In the genomic region with DNA sequence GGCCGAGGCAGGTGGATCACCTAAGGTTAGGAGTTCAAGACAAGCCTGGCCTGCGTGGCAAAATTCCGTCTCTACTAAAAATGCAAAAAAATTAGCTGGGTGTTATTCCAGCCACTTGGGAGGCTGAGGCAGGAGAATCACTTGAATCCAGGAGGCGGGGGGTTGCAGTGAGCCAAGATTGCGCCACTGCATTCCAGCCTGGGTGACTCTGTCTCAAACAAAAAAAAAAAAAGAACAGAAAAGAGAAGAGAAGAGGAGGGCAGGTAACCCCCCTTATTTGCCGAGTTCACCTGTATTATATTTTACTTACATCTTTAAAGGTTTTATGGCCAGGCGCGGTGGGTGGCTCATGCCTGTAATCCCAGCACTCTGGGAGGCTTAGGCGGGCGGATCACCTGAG, we compare ENCODE assay signal across 11 cellular contexts.
A peak's percentile ranks its signal among the peaks of the same experiment; 100 is the strongest.
DNase-seq lines count a peak whose midpoint lies in the region; ATAC-seq, FAIRE-seq and TF ChIP-seq lines count a peak whose summit lies in the region.
"Had no signal": no experiment of that assay in that cellular context is flagged by ENCODE, and none has a peak within 500 bp of the region (broad histone marks: within the 10 kb centered on the region; RNA-seq: fewer than 3 reads in every experiment).

No MANE protein-coding gene starts in this region.

- peaks cover 5 to 17% of the 10 kb centered on the region in 2 donors for H3K36me3 Mint-ChIP-seq in activated T-cell treated with anti-CD3 and anti-CD28 coated beads, Interleukin-2, amount 50 U/mL, for 72 hours (ENCODE audit: insufficient read depth in 2 of 2)
- H3K36me3 Mint-ChIP-seq in activated naive CD4-positive, alpha-beta T cell treated with anti-CD3 and anti-CD28 coated beads, Interleukin-2, amount 50 U/mL, for 72 hours = peaks cover 14 to 67% of the 10 kb centered on the region in 2 donors

- H3K27ac Mint-ChIP-seq in activated T-cell treated with anti-CD3 and anti-CD28 coated beads, Interleukin-2, amount 50 U/mL, for 72 hours = peak overlapping the region; percentile 70
- peak overlapping the region; percentile 92 to 98 for H3K27ac Mint-ChIP-seq in activated naive CD4-positive, alpha-beta T cell treated with anti-CD3 and anti-CD28 coated beads, Interleukin-2, amount 50 U/mL, for 72 hours

- H3K27me3 Mint-ChIP-seq in activated T-cell treated with anti-CD3 and anti-CD28 coated beads, Interleukin-2, amount 50 U/mL, for 72 hours (ENCODE audit: low read depth) = no peaks in the 10 kb centered on the region

- no peak for FAIRE-seq in kidney (lab: Jason Lieb, UNC)
- FAIRE-seq: K562 had no signal

- DNase-seq in activated T-cell treated with anti-CD3 and anti-CD28 coated beads, Interleukin-2, amount 50 U/mL, for 72 hours = no peak
- DNase-seq in activated T-cell treated with anti-CD3 and anti-CD28 coated beads for 4 hours = no peak
- no peak for DNase-seq in activated naive CD4-positive, alpha-beta T cell treated with anti-CD3 and anti-CD28 coated beads, Interleukin-2, amount 50 U/mL, for 72 hours (ENCODE audit: low spot score in 2 of 2)
- no peak for DNase-seq in kidney
- no peak for DNase-seq in COLO668 (lab: John Stamatoyannopoulos, UW; ENCODE audit: unreplicated experiment)
- no peak for DNase-seq in hippocampal formation (lab: John Stamatoyannopoulos, UW)
- DNase-seq: NCI-H446 had no signal

- intact Hi-C loops in kidney (cut with DNase I) = no loop called here

- ATAC-seq in activated T-cell treated with anti-CD3 and anti-CD28 coated beads, Interleukin-2, amount 50 U/mL, for 72 hours (replicated peaks in 1 of 2) = no peak
- no peak for ATAC-seq in activated naive CD4-positive, alpha-beta T cell treated with anti-CD3 and anti-CD28 coated beads, Interleukin-2, amount 50 U/mL, for 72 hours
- ATAC-seq in HG03457 (IDR thresholded peaks at IDR 0.05; ENCODE audit: unreplicated experiment) = no peak
- ATAC-seq: K562 had no signal

- peaks cover 0 to 7% of the 10 kb centered on the region in 2 donors for H3K36me3 ChIP-seq in kidney (ENCODE audit: control insufficient read depth in 1 of 2, insufficient read depth in 2 of 2, low read length in 2 of 2)

- TF ChIP-seq CTCF in kidney (IDR thresholded peaks at IDR 0.05; ENCODE audit: borderline replicate concordance, extremely low read depth, insufficient read depth) = no peak

- peaks cover 49 to 52% of the 10 kb centered on the region in 2 donors for H3K4me1 ChIP-seq in kidney (ENCODE audit: control insufficient read depth in 1 of 2, insufficient read depth in 1 of 2, low read depth in 1 of 2, low read length in 2 of 2)

- H3K9me3 Mint-ChIP-seq in activated T-cell treated with anti-CD3 and anti-CD28 coated beads, Interleukin-2, amount 50 U/mL, for 72 hours = no peaks in the 10 kb centered on the region
- no peaks in the 10 kb centered on the region for H3K9me3 Mint-ChIP-seq in activated naive CD4-positive, alpha-beta T cell treated with anti-CD3 and anti-CD28 coated beads, Interleukin-2, amount 50 U/mL, for 72 hours
- H3K9me3 Mint-ChIP-seq: mesothelial cell of epicardium had no signal

- H3K4me3 Mint-ChIP-seq in activated T-cell treated with anti-CD3 and anti-CD28 coated beads, Interleukin-2, amount 50 U/mL, for 72 hours = peak overlapping the region; percentile 73 to 83
- H3K4me3 Mint-ChIP-seq: mesothelial cell of epicardium had no signal

- H3K4me1 Mint-ChIP-seq in activated T-cell treated with anti-CD3 and anti-CD28 coated beads, Interleukin-2, amount 50 U/mL, for 72 hours (ENCODE audit: low read depth) = peaks cover 95% of the 10 kb centered on the region

- H3K27ac ChIP-seq in kidney (ENCODE audit: low read depth in 2 of 2, low read length in 2 of 2) (peak overlapping the region; percentile 10 to 63), temporal lobe (ENCODE audit: low read depth, low read length) (peak overlapping the region; percentile 33)

- no peak overlapping the region for H3K9ac ChIP-seq in kidney (ENCODE audit: low read length in 2 of 2)

- no peak overlapping the region for H3K4me3 ChIP-seq in kidney (ENCODE audit: low read length in 2 of 2)
- H3K4me3 ChIP-seq: K562 had no signal

- no peaks in the 10 kb centered on the region for H3K9me3 ChIP-seq in kidney (ENCODE audit: control insufficient read depth in 1 of 2, low read length in 2 of 2)
